29 cellular contexts compared by ENCODE assay signal in genomic region chr16:12551946-12552345, GRCh38.
A peak's percentile ranks its signal among the peaks of the same experiment; 100 is the strongest.
DNase-seq lines count a peak whose midpoint lies in the region; ATAC-seq and TF ChIP-seq lines count a peak whose summit lies in the region.
"Had no signal": no experiment of that assay in that cellular context is flagged by ENCODE, and none has a peak within 500 bp of the region (broad histone marks: within the 10 kb centered on the region; RNA-seq: fewer than 3 reads in every experiment).

No MANE protein-coding gene starts in this region.

- TF ChIP-seq CTCF in Caco-2 (IDR thresholded peaks at IDR 0.05; ENCODE audit: insufficient read depth in 1 of 2, low read depth in 1 of 2, low read length in 1 of 2, severe bottlenecking in 1 of 2, unreplicated experiment in 1 of 2): no peak

- DNase-seq in T-helper 2 cell treated with Interferon-gamma antibody and Interleukin-4, amounts not matched to agents 5 μg/mL and 100 μg/mL, for 36 hours (ENCODE audit: low spot score): no peak
- no peak for DNase-seq in T-helper 2 cell
- DNase-seq in Caco-2: peak in 1 of 2 experiments; percentile 34
- DNase-seq in activated T-helper 1 cell treated with anti-CD3 and anti-CD28 coated beads, Interleukin-12 subunit alpha, Interleukin-12 subunit beta, Interleukin-2, Interleukin-4 antibody, amounts not matched to agents 30 ng/mL and 10 ng/mL and 1 ng/mL, durations not matched to agents 14 hours and 24 hours and 36 hours (ENCODE audit: low spot score): no peak
- DNase-seq in iris pigment epithelial cell (ENCODE audit: low read depth): peak; percentile 70
- DNase-seq in Ammon's horn (ENCODE audit: low spot score): no peak
- no peak for DNase-seq in stimulated activated naive CD8-positive, alpha-beta T cell treated with anti-CD3 and anti-CD28 coated beads, Interleukin-15, Interleukin-2, amounts not matched to agents 100 U/mL and 50 U/mL, for 24 hours
- DNase-seq in NCI-H2029 treated with DMSO at 0.1 percent for 48 hours (lab: John Stamatoyannopoulos, UW): no peak
- DNase-seq: 8988T; activated naive CD4-positive, alpha-beta T cell treated with anti-CD3 and anti-CD28 coated beads, Interleukin-2, amount 50 U/mL, for 16 hours; activated T-cell treated with anti-CD3 and anti-CD28 coated beads, Interleukin-2, amount 50 U/mL, for 1 hour; anterior cingulate cortex; caudate nucleus; CD4-positive, alpha-beta T cell; cortex of kidney; KG1; MM.1S; NCI-H1436; NCI-H2107; NCI-H446 treated with DMSO at 0.1 percent for 48 hours; occipital lobe; OCI-M1; SK-N-SH; stomach; T-helper 9 cell; tibial artery had no signal

- no peak for ATAC-seq in stimulated activated naive CD8-positive, alpha-beta T cell treated with anti-CD3 and anti-CD28 coated beads, Interleukin-15, Interleukin-2, amounts not matched to agents 100 U/mL and 50 U/mL, for 24 hours
- ATAC-seq: left lobe of liver had no signal

- no peaks in the 10 kb centered on the region for H3K9me3 ChIP-seq in Caco-2
- H3K9me3 ChIP-seq: esophagus muscularis mucosa, SK-N-SH, stomach, tibial artery had no signal

- H3K36me3 Mint-ChIP-seq in T-helper 2 cell treated with Interferon-gamma antibody and Interleukin-4, amounts not matched to agents 5 μg/mL and 100 μg/mL, for 36 hours (ENCODE audit: low read depth): peaks cover 3% of the 10 kb centered on the region
- no peaks in the 10 kb centered on the region for H3K36me3 Mint-ChIP-seq in Caco-2 (ENCODE audit: insufficient read depth, unreplicated experiment)
- H3K36me3 Mint-ChIP-seq in activated T-helper 1 cell treated with anti-CD3 and anti-CD28 coated beads, Interleukin-12 subunit alpha, Interleukin-12 subunit beta, Interleukin-2, Interleukin-4 antibody, amounts not matched to agents 30 ng/mL and 10 ng/mL and 1 ng/mL, durations not matched to agents 14 hours and 24 hours and 36 hours (ENCODE audit: low read depth): peaks cover 13% of the 10 kb centered on the region
- H3K36me3 Mint-ChIP-seq: immature natural killer cell had no signal

- H3K4me1 ChIP-seq in Caco-2: peaks cover 11% of the 10 kb centered on the region
- H3K4me1 ChIP-seq: esophagus muscularis mucosa, stomach, tibial artery had no signal

- CTCF ChIA-PET in Caco-2 (lab: Charles Lee): interaction anchor here (0.6 kb wide), 1 partner anchor 137 kb away, joined by 8 read pairs; no protein-coding TSS in a partner anchor

- H3K27ac Mint-ChIP-seq in T-helper 2 cell treated with Interferon-gamma antibody and Interleukin-4, amounts not matched to agents 5 μg/mL and 100 μg/mL, for 36 hours: peak overlapping the region; percentile 52
- H3K27ac Mint-ChIP-seq in Caco-2 (ENCODE audit: unreplicated experiment): peak overlapping the region; percentile 23
- H3K27ac Mint-ChIP-seq in activated T-helper 1 cell treated with anti-CD3 and anti-CD28 coated beads, Interleukin-12 subunit alpha, Interleukin-12 subunit beta, Interleukin-2, Interleukin-4 antibody, amounts not matched to agents 30 ng/mL and 10 ng/mL and 1 ng/mL, durations not matched to agents 14 hours and 24 hours and 36 hours: peak overlapping the region; percentile 52

- H3K4me3 ChIP-seq in Caco-2 (ENCODE audit: low read depth, low read length): no peak overlapping the region
- H3K4me3 ChIP-seq: esophagus muscularis mucosa, stomach, tibial artery had no signal

- no peaks in the 10 kb centered on the region for H3K27me3 Mint-ChIP-seq in T-helper 2 cell treated with Interferon-gamma antibody and Interleukin-4, amounts not matched to agents 5 μg/mL and 100 μg/mL, for 36 hours (ENCODE audit: low read depth)
- no peaks in the 10 kb centered on the region for H3K27me3 Mint-ChIP-seq in Caco-2 (ENCODE audit: insufficient read depth, unreplicated experiment)
- no peaks in the 10 kb centered on the region for H3K27me3 Mint-ChIP-seq in activated T-helper 1 cell treated with anti-CD3 and anti-CD28 coated beads, Interleukin-12 subunit alpha, Interleukin-12 subunit beta, Interleukin-2, Interleukin-4 antibody, amounts not matched to agents 30 ng/mL and 10 ng/mL and 1 ng/mL, durations not matched to agents 14 hours and 24 hours and 36 hours (ENCODE audit: insufficient read depth)
- H3K27me3 Mint-ChIP-seq: CD4-positive, alpha-beta T cell had no signal

- POLR2A ChIA-PET in Caco-2 (lab: Charles Lee): no interaction called here

- intact Hi-C loops in Caco-2 (cut with micrococcal nuclease; ENCODE audit: unreplicated experiment): no loop called here
- intact Hi-C loops in activated T-helper 1 cell treated with anti-CD3 and anti-CD28 coated beads, Interleukin-12 subunit alpha, Interleukin-12 subunit beta, Interleukin-2, Interleukin-4 antibody, amounts not matched to agents 30 ng/mL and 10 ng/mL and 1 ng/mL, durations not matched to agents 14 hours and 24 hours and 36 hours (cut with micrococcal nuclease): loop anchor here (2.0 kb wide), 1 partner anchor 15 kb away; no protein-coding TSS in a partner anchor

- H3K36me3 ChIP-seq in Caco-2 (ENCODE audit: control insufficient read depth, insufficient read depth, low read length): no peaks in the 10 kb centered on the region
- H3K36me3 ChIP-seq: esophagus muscularis mucosa, stomach, tibial artery had no signal

- no TSS peak for BruUV-seq in Caco-2 (replicated peaks; lab: Mats Ljungman, UMichigan)

- no peaks in the 10 kb centered on the region for H3K9me3 Mint-ChIP-seq in T-helper 2 cell treated with Interferon-gamma antibody and Interleukin-4, amounts not matched to agents 5 μg/mL and 100 μg/mL, for 36 hours
- H3K9me3 Mint-ChIP-seq in Caco-2 (ENCODE audit: unreplicated experiment): no peaks in the 10 kb centered on the region
- no peaks in the 10 kb centered on the region for H3K9me3 Mint-ChIP-seq in activated T-helper 1 cell treated with anti-CD3 and anti-CD28 coated beads, Interleukin-12 subunit alpha, Interleukin-12 subunit beta, Interleukin-2, Interleukin-4 antibody, amounts not matched to agents 30 ng/mL and 10 ng/mL and 1 ng/mL, durations not matched to agents 14 hours and 24 hours and 36 hours
- H3K9me3 Mint-ChIP-seq: CD4-positive, alpha-beta T cell; immature natural killer cell had no signal

- H3K27me3 ChIP-seq in Caco-2 (replicated peaks; ENCODE audit: control insufficient read depth, insufficient read depth, low read length): no peaks in the 10 kb centered on the region
- H3K27me3 ChIP-seq: esophagus muscularis mucosa, stomach, tibial artery had no signal

- H3K4me3 Mint-ChIP-seq in T-helper 2 cell treated with Interferon-gamma antibody and Interleukin-4, amounts not matched to agents 5 μg/mL and 100 μg/mL, for 36 hours: no peak overlapping the region
- H3K4me3 Mint-ChIP-seq in Caco-2 (ENCODE audit: unreplicated experiment): no peak overlapping the region
- H3K4me3 Mint-ChIP-seq in activated T-helper 1 cell treated with anti-CD3 and anti-CD28 coated beads, Interleukin-12 subunit alpha, Interleukin-12 subunit beta, Interleukin-2, Interleukin-4 antibody, amounts not matched to agents 30 ng/mL and 10 ng/mL and 1 ng/mL, durations not matched to agents 14 hours and 24 hours and 36 hours: no peak overlapping the region
- H3K4me3 Mint-ChIP-seq: CD4-positive, alpha-beta T cell had no signal

- H3K4me1 Mint-ChIP-seq in T-helper 2 cell treated with Interferon-gamma antibody and Interleukin-4, amounts not matched to agents 5 μg/mL and 100 μg/mL, for 36 hours (ENCODE audit: low read depth): peaks cover 41% of the 10 kb centered on the region
- H3K4me1 Mint-ChIP-seq in Caco-2 (ENCODE audit: low read depth, unreplicated experiment): no peaks in the 10 kb centered on the region
- H3K4me1 Mint-ChIP-seq in activated T-helper 1 cell treated with anti-CD3 and anti-CD28 coated beads, Interleukin-12 subunit alpha, Interleukin-12 subunit beta, Interleukin-2, Interleukin-4 antibody, amounts not matched to agents 30 ng/mL and 10 ng/mL and 1 ng/mL, durations not matched to agents 14 hours and 24 hours and 36 hours (ENCODE audit: low read depth): peaks cover 90% of the 10 kb centered on the region
